In the genomic region with DNA sequence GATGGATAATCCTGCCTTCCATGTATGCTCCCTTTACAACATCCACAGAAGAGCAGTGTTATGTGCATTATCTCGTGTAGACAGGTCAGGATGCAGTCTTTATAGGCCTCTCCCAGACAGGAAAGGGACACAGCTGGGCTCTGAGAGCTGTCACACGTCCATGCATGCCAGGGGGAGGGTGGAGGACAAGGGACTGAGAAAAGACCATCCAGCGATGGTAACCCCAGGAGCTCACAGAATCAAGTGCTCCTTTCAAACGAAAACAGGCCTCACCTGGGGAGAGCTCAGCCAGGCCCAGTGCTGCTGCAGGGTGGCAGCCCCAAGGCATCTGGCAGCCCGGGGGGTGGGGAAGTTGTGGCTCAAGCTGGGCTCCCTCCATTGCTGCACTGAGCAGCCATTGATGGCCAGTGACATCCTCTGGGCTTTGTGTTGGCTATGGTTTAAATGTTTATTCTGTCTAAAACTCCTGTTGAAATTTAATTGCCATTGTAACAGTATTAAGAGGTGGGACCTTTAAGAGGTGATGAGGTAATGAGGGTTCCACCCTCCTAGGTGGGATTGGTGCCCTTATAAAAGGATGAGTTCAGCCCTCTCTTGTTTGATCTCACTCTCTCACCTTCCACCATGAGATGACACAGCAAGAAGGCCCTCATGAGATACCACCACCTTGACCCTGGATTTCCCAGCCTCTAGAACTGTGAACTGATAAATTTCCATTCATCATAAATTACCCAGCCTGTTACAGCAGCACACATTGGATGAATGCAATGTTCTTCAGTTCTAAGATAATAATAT, we compare ENCODE assay signal across 22 cellular contexts. TPM values are rescaled to one million over a fixed set of nuclear protein-coding genes. Genes with fewer than 3 reads are reported as not detected.
DNase-seq lines count a peak whose midpoint lies in the region; ATAC-seq lines count a peak whose summit lies in the region.
"Had no signal": no experiment of that assay in that cellular context is flagged by ENCODE, and none has a peak within 500 bp of the region (broad histone marks: within the 10 kb centered on the region; RNA-seq: fewer than 3 reads in every experiment).

No MANE protein-coding gene starts in this region.

- peaks cover 65% of the 10 kb centered on the region for H3K4me1 ChIP-seq in BLaER1

- H3K4me3 Mint-ChIP-seq in activated T-helper 17 cell treated with anti-CD3 and anti-CD28 coated beads, Interleukin-2, amount 50 U/mL, for 72 hours, result no peak overlapping the region
- H3K4me3 Mint-ChIP-seq: CD14-positive monocyte, IgD-negative memory B cell had no signal

- peak overlapping the region; percentile 14 for H3K4me2 ChIP-seq in BLaER1
- H3K4me2 ChIP-seq: PC-9 had no signal

- H3K27me3 Mint-ChIP-seq in activated T-helper 17 cell treated with anti-CD3 and anti-CD28 coated beads, Interleukin-2, amount 50 U/mL, for 72 hours, result peaks cover 60% of the 10 kb centered on the region

- no peak overlapping the region for H3K27ac Mint-ChIP-seq in activated T-helper 17 cell treated with anti-CD3 and anti-CD28 coated beads, Interleukin-2, amount 50 U/mL, for 72 hours
- H3K27ac Mint-ChIP-seq: CD14-positive monocyte, IgD-negative memory B cell had no signal

- no peak overlapping the region for H3K4me3 ChIP-seq in BLaER1
- H3K4me3 ChIP-seq: PC-9 had no signal

- H3K4me1 Mint-ChIP-seq in activated T-helper 17 cell treated with anti-CD3 and anti-CD28 coated beads, Interleukin-2, amount 50 U/mL, for 72 hours, result peaks cover 5% of the 10 kb centered on the region

- DNase-seq in NCI-H146 (lab: John Stamatoyannopoulos, UW) (peak; percentile 48), NCI-H146 treated with DMSO at 0.1 percent for 48 hours (lab: John Stamatoyannopoulos, UW; ENCODE audit: unreplicated experiment) (no peak), UCSD-AML1 (lab: John Stamatoyannopoulos, UW; ENCODE audit: unreplicated experiment) (peak; percentile 40), left kidney (ENCODE audit: low read depth, low spot score) (peak; percentile 39), NCI-H2196 (lab: John Stamatoyannopoulos, UW; ENCODE audit: unreplicated experiment) (no peak), AG20443 (ENCODE audit: low spot score) (no peak)
- DNase-seq: AML-193, GDM1, MV-4-11, NCI-H1105 treated with DMSO at 0.1 percent for 48 hours, NCI-H187, NCI-H510A, NCI-H748 treated with DMSO at 0.1 percent for 48 hours, PC-9, SHP77 treated with DMSO at 0.1 percent for 48 hours had no signal

- H3K9me3 ChIP-seq in BLaER1, result no peaks in the 10 kb centered on the region

- no peaks in the 10 kb centered on the region for H3K36me3 Mint-ChIP-seq in activated T-helper 17 cell treated with anti-CD3 and anti-CD28 coated beads, Interleukin-2, amount 50 U/mL, for 72 hours (ENCODE audit: low read depth)
- H3K36me3 Mint-ChIP-seq: CD14-positive monocyte had no signal

- no peaks in the 10 kb centered on the region for H3K9me3 Mint-ChIP-seq in activated T-helper 17 cell treated with anti-CD3 and anti-CD28 coated beads, Interleukin-2, amount 50 U/mL, for 72 hours
- H3K9me3 Mint-ChIP-seq: IgD-negative memory B cell had no signal

- H3K27ac ChIP-seq in BLaER1, result no peak overlapping the region
- H3K27ac ChIP-seq: 22Rv1, PC-9, RWPE1 had no signal

- H3K9ac ChIP-seq in BLaER1, result no peak overlapping the region

- no peaks in the 10 kb centered on the region for H3K27me3 ChIP-seq in BLaER1

- no peaks in the 10 kb centered on the region for H3K36me3 ChIP-seq in BLaER1

- no peak for ATAC-seq in activated T-helper 17 cell treated with anti-CD3 and anti-CD28 coated beads, Interleukin-2, amount 50 U/mL, for 72 hours (replicated peaks)

- no peaks in the 10 kb centered on the region for H4K20me1 ChIP-seq in BLaER1

RNA-seq across cellular contexts. Expression of gene JCAD, which starts 15.7 kb away (rescaled TPM):
- under 1 TPM in 1 of 2 donors, not detected in 1; 0.58 TPM for total RNA-seq in activated T-helper 17 cell treated with anti-CD3 and anti-CD28 coated beads, Interleukin-2, amount 50 U/mL, for 72 hours
- total RNA-seq: M059J had no signal

Comparison
In these comparisons a context has a peak if more than half of its experiments do, and no peak if none do; other contexts are left out.
1. DNase-seq: peak in NCI-H146 (single experiment), UCSD-AML1 (single experiment) and left kidney (single experiment); none in NCI-H146 treated with DMSO at 0.1 percent for 48 hours (single experiment), NCI-H2196 (single experiment) and AG20443 (single experiment).